ENCODE assay signal across 1 cellular context in the genomic region with DNA sequence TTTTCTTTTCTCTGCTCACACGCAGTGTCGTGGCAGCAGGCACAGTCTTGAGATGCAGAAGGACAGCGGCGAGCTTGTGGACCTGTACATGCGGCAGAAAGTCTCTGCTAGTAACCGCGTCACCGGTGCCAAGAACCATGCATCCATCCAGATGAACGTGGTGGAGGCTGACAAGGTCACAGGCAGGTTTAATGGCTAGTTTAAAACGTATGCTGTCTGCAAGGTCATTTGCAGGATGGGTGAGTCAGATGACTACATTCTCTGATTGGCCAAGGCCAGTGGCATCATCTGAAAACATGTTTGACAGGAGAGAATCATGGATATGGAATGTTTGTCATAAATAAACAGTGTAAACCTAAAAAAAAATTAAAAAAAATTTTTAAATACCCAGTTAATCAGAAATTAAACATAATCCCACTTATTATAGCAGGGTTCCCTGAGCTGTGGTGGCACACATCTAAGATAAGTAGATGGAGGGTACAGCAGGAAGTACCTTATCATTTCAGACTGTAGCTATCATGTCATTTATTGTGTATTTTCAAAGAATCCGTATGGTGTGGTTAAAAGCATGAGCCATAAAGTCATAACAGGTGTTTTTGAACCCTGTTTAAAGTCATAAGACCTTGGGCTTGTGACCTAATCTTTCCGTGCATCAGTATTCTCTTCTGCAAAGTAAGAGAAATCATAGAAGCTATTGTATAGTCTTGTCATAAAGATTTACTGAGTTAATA.
TF ChIP-seq lines count a peak whose summit lies in the region.

No MANE protein-coding gene starts in this region.

TF ChIP-seq in H1, 55 proteins besides CTCF, POLR2A, EP300 and RAD21 (continued from another document):
- TF ChIP-seq, protein P1, sequence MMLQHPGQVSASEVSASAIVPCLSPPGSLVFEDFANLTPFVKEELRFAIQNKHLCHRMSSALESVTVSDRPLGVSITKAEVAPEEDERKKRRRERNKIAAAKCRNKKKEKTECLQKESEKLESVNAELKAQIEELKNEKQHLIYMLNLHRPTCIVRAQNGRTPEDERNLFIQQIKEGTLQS (IDR thresholded peaks at IDR 0.05; ENCODE audit: insufficient read depth, low read depth, low read length) = no peak
- no peak for TF ChIP-seq POU5F1 (IDR thresholded peaks at IDR 0.05; ENCODE audit: low read depth, low read length)
- no peak for TF ChIP-seq SIN3A (conservative IDR thresholded peaks at IDR 0.05 in 1 of 2, IDR thresholded peaks at IDR 0.05 in 1 of 2; ENCODE audit: low read depth in 1 of 2, low read length in 2 of 2)
- no peak for TF ChIP-seq EGR1 (IDR thresholded peaks at IDR 0.05; ENCODE audit: borderline replicate concordance, low read depth, low read length)
- TF ChIP-seq KDM1A (IDR thresholded peaks at IDR 0.05; ENCODE audit: borderline replicate concordance, low read length) = no peak
- no peak for TF ChIP-seq TAF7 (optimal IDR thresholded peaks at IDR 0.05; ENCODE audit: borderline replicate concordance, low read depth, low read length)
- TF ChIP-seq SP2 (IDR thresholded peaks at IDR 0.05; ENCODE audit: low read length) = no peak
- TF ChIP-seq NRF1 (IDR thresholded peaks at IDR 0.05; ENCODE audit: low read depth, low read length) = no peak
- no peak for TF ChIP-seq CHD1 (IDR thresholded peaks at IDR 0.05; ENCODE audit: low read depth, low read length)
- TF ChIP-seq KDM5A (IDR thresholded peaks at IDR 0.05; ENCODE audit: low read length) = no peak
